ENCODE assay signal across 1 cellular context in the genomic region with DNA sequence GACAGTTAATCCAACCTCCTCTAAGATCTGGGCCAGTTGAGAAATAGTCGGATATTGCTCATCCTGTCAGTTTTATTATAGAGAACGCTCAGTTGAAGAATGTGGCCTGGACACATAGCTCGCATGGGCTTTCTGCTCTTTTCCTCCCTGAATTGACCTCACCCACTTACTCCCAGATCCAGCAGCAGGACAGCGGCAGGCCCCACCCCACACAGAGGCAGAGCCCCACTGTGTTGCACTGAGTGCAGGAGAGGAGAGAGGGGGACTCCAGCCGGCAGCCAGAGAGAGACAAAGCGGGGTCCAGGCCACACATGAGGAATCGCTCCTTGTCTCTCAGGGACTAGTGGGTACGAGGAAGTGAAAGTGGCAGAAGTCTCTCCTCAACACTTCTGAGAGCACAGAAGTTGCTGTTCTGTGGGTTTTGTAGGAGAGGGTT.
TF ChIP-seq lines count a peak whose summit lies in the region.

No MANE protein-coding gene starts in this region.

TF ChIP-seq in GM12878, 131 proteins besides CTCF, POLR2A, EP300 and RAD21 (continued from another document):
- TF ChIP-seq, protein P1, sequence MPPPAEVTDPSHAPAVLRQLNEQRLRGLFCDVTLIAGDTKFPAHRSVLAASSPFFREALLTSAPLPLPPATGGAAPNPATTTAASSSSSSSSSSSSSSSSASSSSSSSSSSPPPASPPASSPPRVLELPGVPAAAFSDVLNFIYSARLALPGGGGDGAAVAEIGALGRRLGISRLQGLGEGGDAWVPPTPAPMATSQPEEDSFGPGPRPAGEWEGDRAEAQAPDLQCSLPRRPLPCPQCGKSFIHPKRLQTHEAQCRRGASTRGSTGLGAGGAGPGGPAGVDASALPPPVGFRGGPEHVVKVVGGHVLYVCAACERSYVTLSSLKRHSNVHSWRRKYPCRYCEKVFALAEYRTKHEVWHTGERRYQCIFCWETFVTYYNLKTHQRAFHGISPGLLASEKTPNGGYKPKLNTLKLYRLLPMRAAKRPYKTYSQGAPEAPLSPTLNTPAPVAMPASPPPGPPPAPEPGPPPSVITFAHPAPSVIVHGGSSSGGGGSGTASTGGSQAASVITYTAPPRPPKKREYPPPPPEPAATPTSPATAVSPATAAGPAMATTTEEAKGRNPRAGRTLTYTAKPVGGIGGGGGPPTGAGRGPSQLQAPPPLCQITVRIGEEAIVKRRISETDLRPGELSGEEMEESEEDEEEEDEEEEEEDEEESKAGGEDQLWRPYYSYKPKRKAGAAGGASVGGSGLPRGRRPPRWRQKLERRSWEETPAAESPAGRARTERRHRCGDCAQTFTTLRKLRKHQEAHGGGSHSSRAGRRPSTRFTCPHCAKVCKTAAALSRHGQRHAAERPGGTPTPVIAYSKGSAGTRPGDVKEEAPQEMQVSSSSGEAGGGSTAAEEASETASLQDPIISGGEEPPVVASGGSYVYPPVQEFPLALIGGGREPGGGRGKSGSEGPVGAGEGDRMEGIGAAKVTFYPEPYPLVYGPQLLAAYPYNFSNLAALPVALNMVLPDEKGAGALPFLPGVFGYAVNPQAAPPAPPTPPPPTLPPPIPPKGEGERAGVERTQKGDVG (CRISPR knock-in tag; IDR thresholded peaks at IDR 0.05) = no peak
- TF ChIP-seq IKZF1 (conservative IDR thresholded peaks at IDR 0.05) (peak; percentile 71), CBX3 (IDR thresholded peaks at IDR 0.05; ENCODE audit: borderline replicate concordance, low read depth) (no peak), EGR1 (IDR thresholded peaks at IDR 0.05; ENCODE audit: borderline replicate concordance in 1 of 2, low read depth in 2 of 2, low read length in 2 of 2) (no peak), NFYA (IDR thresholded peaks at IDR 0.05; ENCODE audit: borderline replicate concordance, low read depth, low read length) (no peak), ZSCAN29 (IDR thresholded peaks at IDR 0.05) (no peak), STAT3 (IDR thresholded peaks at IDR 0.05; ENCODE audit: low read depth, low read length) (no peak), CREM (IDR thresholded peaks at IDR 0.05; ENCODE audit: low read depth) (no peak), ZNF274 (IDR thresholded peaks at IDR 0.05; ENCODE audit: insufficient read depth, insufficient read length) (no peak), CHD2 (IDR thresholded peaks at IDR 0.05; ENCODE audit: borderline replicate concordance, low read depth, low read length) (no peak), BMI1 (IDR thresholded peaks at IDR 0.05; ENCODE audit: borderline replicate concordance) (no peak), SPI1 (IDR thresholded peaks at IDR 0.05; ENCODE audit: borderline replicate concordance, insufficient read depth, low read depth, low read length) (peak; percentile 84), LARP7 (IDR thresholded peaks at IDR 0.05) (no peak), SMAD5 (IDR thresholded peaks at IDR 0.05; ENCODE audit: low read depth) (no peak), IRF4 (IDR thresholded peaks at IDR 0.05; ENCODE audit: low read depth, low read length) (0 out of 2 replicates have a peak, but pooled peaks have one; percentile 50)
- TF ChIP-seq, protein P2, sequence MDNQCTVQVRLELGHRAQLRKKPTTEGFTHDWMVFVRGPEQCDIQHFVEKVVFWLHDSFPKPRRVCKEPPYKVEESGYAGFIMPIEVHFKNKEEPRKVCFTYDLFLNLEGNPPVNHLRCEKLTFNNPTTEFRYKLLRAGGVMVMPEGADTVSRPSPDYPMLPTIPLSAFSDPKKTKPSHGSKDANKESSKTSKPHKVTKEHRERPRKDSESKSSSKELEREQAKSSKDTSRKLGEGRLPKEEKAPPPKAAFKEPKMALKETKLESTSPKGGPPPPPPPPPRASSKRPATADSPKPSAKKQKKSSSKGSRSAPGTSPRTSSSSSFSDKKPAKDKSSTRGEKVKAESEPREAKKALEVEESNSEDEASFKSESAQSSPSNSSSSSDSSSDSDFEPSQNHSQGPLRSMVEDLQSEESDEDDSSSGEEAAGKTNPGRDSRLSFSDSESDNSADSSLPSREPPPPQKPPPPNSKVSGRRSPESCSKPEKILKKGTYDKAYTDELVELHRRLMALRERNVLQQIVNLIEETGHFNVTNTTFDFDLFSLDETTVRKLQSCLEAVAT (IDR thresholded peaks at IDR 0.05) = no peak
